8 cellular contexts compared by ENCODE assay signal in the genomic region with DNA sequence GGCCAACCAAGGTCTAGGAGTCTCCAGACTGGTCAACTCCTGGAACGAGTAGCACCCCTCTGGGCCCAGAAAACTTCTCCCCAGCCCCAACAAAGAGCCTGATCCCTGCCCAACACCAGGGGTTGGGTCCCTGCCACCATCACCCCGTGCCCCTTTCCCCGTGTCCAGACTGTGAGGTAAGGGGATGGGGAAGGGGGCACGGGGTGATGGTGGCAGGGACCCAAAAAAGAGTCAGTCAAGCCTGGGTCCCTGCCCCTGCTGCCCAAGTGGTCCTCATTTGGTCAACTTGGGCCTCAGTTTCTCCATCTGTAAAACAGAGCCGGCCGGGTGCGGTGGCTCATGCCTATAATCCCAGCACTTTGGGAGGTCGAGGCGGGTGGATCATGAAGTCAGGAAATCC.
DNase-seq lines count a peak whose midpoint lies in the region; ATAC-seq and TF ChIP-seq lines count a peak whose summit lies in the region.

No MANE protein-coding gene starts in this region.

- intact Hi-C loops in dendritic cell treated with granulocyte-macrophage colony-stimulating factor and Interleukin-4, amounts not matched to agents 40 ng/mL and 50 ng/mL, for 4 days (cut with micrococcal nuclease), result loop anchor here (5.0 kb wide), 1 partner anchor 51 kb away; no protein-coding TSS in a partner anchor

- ATAC-seq in HG03045 (IDR thresholded peaks at IDR 0.05; ENCODE audit: unreplicated experiment) (no peak), HG03342 (IDR thresholded peaks at IDR 0.05; ENCODE audit: unreplicated experiment) (no peak), HG03025 (IDR thresholded peaks at IDR 0.05; ENCODE audit: low FRiP score, unreplicated experiment) (no peak)

- H3K36me3 ChIP-seq in Loucy (ENCODE audit: insufficient read depth, low read length), result no peaks in the 10 kb centered on the region

- H3F3A ChIP-seq in Loucy (ENCODE audit: low read depth), result no peaks in the 10 kb centered on the region

- H3K36me3 Mint-ChIP-seq in dendritic cell treated with granulocyte-macrophage colony-stimulating factor and Interleukin-4, amounts not matched to agents 40 ng/mL and 50 ng/mL, for 4 days (ENCODE audit: low read depth), result peaks cover 22% of the 10 kb centered on the region
- H3K36me3 Mint-ChIP-seq in nephron progenitor cell (ENCODE audit: low read depth), result peaks cover 15% of the 10 kb centered on the region

- no peak overlapping the region for H2AFZ ChIP-seq in Loucy (ENCODE audit: low read length)

- H4K20me1 ChIP-seq in Loucy (ENCODE audit: insufficient read depth, low read length, poor library complexity, severe bottlenecking), result peaks cover 27% of the 10 kb centered on the region

- peak overlapping the region; percentile 94 for H3K27ac Mint-ChIP-seq in dendritic cell treated with granulocyte-macrophage colony-stimulating factor and Interleukin-4, amounts not matched to agents 40 ng/mL and 50 ng/mL, for 4 days
- H3K27ac Mint-ChIP-seq in nephron progenitor cell, result no peak overlapping the region

- H3K4me3 Mint-ChIP-seq in dendritic cell treated with granulocyte-macrophage colony-stimulating factor and Interleukin-4, amounts not matched to agents 40 ng/mL and 50 ng/mL, for 4 days, result peak overlapping the region; percentile 88
- H3K4me3 Mint-ChIP-seq in nephron progenitor cell, result peak overlapping the region; percentile 99

- no peaks in the 10 kb centered on the region for H3K9me3 Mint-ChIP-seq in dendritic cell treated with granulocyte-macrophage colony-stimulating factor and Interleukin-4, amounts not matched to agents 40 ng/mL and 50 ng/mL, for 4 days
- H3K9me3 Mint-ChIP-seq in nephron progenitor cell, result no peaks in the 10 kb centered on the region

- peaks cover 85% of the 10 kb centered on the region for H3K79me2 ChIP-seq in Loucy (ENCODE audit: insufficient read depth, low read length)

- no peaks in the 10 kb centered on the region for H3K9me3 ChIP-seq in Loucy (ENCODE audit: insufficient read depth, low read depth, low read length)

- peaks cover 72% of the 10 kb centered on the region for H3K4me1 Mint-ChIP-seq in dendritic cell treated with granulocyte-macrophage colony-stimulating factor and Interleukin-4, amounts not matched to agents 40 ng/mL and 50 ng/mL, for 4 days (ENCODE audit: low read depth)
- H3K4me1 Mint-ChIP-seq in nephron progenitor cell, result peaks cover 56% of the 10 kb centered on the region

- H3K4me2 ChIP-seq in Loucy (ENCODE audit: low read depth, low read length, poor library complexity, severe bottlenecking), result peak overlapping the region; percentile 93

- no peaks in the 10 kb centered on the region for H3K27me3 ChIP-seq in Loucy (ENCODE audit: insufficient read depth, low read length, poor library complexity, severe bottlenecking)

- H3K9me2 ChIP-seq in Loucy (replicated peaks; ENCODE audit: low read depth, low read length), result no peaks in the 10 kb centered on the region

- H3K27ac ChIP-seq in C4-2B, result peak overlapping the region; percentile 88

- no peak for DNase-seq in nephron progenitor cell
- no peak for DNase-seq in activated CD4-positive, CD25-positive, alpha-beta regulatory T cell (lab: John Stamatoyannopoulos, UW)

- TF ChIP-seq CTCF in C4-2B (conservative IDR thresholded peaks at IDR 0.05), result no peak
- no peak for TF ChIP-seq CTCF in Loucy (conservative IDR thresholded peaks at IDR 0.05; ENCODE audit: low read length)
- TF ChIP-seq CTCF in nephron progenitor cell (IDR thresholded peaks at IDR 0.05), result no peak

- peak overlapping the region; percentile 89 for H3K9ac ChIP-seq in Loucy (ENCODE audit: low read depth, low read length, poor library complexity, severe bottlenecking)

- no peaks in the 10 kb centered on the region for H3K27me3 Mint-ChIP-seq in dendritic cell treated with granulocyte-macrophage colony-stimulating factor and Interleukin-4, amounts not matched to agents 40 ng/mL and 50 ng/mL, for 4 days
- H3K27me3 Mint-ChIP-seq in nephron progenitor cell (ENCODE audit: low read depth, poor library complexity), result peaks cover 31% of the 10 kb centered on the region

- peaks cover 60% of the 10 kb centered on the region for H3K4me1 ChIP-seq in Loucy (ENCODE audit: insufficient read depth, low read length, poor library complexity, severe bottlenecking)

- peak overlapping the region; percentile 87 for H3K4me3 ChIP-seq in Loucy (ENCODE audit: low read length, poor library complexity, severe bottlenecking)
